In the genomic region with DNA sequence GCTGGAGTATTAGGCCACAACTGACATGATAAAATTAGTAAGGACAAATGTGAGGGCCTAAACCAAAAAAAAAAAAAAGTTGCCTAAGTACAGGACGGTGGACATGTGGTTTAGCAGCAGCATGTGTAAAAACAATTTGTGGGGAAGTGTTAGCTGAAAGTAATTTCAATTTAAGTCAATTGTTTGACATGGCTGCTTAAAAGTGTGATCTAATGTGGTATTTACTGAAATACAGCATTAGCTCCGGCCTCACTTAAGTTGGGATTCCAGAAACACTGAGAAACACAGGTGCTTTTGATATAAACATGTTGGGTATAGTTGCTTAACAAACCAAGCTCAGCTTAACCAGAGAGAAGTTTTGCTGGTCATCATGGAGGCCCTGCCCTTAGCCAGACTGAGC, we compare ENCODE assay signal across 1 cellular context.
TF ChIP-seq lines count a peak whose summit lies in the region.

No MANE protein-coding gene starts in this region.

TF ChIP-seq in WTC11, 78 proteins besides CTCF, POLR2A, EP300 and RAD21 (continued from another document):
- TF ChIP-seq, protein P1, sequence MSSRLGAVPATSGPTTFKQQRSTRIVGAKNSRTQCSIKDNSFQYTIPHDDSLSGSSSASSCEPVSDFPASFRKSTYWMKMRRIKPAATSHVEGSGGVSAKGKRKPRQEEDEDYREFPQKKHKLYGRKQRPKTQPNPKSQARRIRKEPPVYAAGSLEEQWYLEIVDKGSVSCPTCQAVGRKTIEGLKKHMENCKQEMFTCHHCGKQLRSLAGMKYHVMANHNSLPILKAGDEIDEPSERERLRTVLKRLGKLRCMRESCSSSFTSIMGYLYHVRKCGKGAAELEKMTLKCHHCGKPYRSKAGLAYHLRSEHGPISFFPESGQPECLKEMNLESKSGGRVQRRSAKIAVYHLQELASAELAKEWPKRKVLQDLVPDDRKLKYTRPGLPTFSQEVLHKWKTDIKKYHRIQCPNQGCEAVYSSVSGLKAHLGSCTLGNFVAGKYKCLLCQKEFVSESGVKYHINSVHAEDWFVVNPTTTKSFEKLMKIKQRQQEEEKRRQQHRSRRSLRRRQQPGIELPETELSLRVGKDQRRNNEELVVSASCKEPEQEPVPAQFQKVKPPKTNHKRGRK (CRISPR knock-in tag; IDR thresholded peaks at IDR 0.05; ENCODE audit: borderline replicate concordance): no peak
- TF ChIP-seq, protein P2, sequence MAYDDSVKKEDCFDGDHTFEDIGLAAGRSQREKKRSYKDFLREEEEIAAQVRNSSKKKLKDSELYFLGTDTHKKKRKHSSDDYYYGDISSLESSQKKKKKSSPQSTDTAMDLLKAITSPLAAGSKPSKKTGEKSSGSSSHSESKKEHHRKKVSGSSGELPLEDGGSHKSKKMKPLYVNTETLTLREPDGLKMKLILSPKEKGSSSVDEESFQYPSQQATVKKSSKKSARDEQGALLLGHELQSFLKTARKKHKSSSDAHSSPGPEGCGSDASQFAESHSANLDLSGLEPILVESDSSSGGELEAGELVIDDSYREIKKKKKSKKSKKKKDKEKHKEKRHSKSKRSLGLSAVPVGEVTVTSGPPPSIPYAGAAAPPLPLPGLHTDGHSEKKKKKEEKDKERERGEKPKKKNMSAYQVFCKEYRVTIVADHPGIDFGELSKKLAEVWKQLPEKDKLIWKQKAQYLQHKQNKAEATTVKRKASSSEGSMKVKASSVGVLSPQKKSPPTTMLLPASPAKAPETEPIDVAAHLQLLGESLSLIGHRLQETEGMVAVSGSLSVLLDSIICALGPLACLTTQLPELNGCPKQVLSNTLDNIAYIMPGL (CRISPR knock-in tag; IDR thresholded peaks at IDR 0.05): no peak
- TF ChIP-seq SP1 (CRISPR knock-in tag; conservative IDR thresholded peaks at IDR 0.05): no peak
- TF ChIP-seq, protein P3, sequence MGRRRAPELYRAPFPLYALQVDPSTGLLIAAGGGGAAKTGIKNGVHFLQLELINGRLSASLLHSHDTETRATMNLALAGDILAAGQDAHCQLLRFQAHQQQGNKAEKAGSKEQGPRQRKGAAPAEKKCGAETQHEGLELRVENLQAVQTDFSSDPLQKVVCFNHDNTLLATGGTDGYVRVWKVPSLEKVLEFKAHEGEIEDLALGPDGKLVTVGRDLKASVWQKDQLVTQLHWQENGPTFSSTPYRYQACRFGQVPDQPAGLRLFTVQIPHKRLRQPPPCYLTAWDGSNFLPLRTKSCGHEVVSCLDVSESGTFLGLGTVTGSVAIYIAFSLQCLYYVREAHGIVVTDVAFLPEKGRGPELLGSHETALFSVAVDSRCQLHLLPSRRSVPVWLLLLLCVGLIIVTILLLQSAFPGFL (CRISPR knock-in tag; IDR thresholded peaks at IDR 0.05; ENCODE audit: borderline replicate concordance): no peak
- no peak for TF ChIP-seq JUN (CRISPR knock-in tag; IDR thresholded peaks at IDR 0.05)
- TF ChIP-seq, protein P4, sequence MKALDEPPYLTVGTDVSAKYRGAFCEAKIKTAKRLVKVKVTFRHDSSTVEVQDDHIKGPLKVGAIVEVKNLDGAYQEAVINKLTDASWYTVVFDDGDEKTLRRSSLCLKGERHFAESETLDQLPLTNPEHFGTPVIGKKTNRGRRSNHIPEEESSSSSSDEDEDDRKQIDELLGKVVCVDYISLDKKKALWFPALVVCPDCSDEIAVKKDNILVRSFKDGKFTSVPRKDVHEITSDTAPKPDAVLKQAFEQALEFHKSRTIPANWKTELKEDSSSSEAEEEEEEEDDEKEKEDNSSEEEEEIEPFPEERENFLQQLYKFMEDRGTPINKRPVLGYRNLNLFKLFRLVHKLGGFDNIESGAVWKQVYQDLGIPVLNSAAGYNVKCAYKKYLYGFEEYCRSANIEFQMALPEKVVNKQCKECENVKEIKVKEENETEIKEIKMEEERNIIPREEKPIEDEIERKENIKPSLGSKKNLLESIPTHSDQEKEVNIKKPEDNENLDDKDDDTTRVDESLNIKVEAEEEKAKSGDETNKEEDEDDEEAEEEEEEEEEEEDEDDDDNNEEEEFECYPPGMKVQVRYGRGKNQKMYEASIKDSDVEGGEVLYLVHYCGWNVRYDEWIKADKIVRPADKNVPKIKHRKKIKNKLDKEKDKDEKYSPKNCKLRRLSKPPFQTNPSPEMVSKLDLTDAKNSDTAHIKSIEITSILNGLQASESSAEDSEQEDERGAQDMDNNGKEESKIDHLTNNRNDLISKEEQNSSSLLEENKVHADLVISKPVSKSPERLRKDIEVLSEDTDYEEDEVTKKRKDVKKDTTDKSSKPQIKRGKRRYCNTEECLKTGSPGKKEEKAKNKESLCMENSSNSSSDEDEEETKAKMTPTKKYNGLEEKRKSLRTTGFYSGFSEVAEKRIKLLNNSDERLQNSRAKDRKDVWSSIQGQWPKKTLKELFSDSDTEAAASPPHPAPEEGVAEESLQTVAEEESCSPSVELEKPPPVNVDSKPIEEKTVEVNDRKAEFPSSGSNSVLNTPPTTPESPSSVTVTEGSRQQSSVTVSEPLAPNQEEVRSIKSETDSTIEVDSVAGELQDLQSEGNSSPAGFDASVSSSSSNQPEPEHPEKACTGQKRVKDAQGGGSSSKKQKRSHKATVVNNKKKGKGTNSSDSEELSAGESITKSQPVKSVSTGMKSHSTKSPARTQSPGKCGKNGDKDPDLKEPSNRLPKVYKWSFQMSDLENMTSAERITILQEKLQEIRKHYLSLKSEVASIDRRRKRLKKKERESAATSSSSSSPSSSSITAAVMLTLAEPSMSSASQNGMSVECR (CRISPR knock-in tag; IDR thresholded peaks at IDR 0.05; ENCODE audit: borderline replicate concordance): no peak
- TF ChIP-seq, protein P5, sequence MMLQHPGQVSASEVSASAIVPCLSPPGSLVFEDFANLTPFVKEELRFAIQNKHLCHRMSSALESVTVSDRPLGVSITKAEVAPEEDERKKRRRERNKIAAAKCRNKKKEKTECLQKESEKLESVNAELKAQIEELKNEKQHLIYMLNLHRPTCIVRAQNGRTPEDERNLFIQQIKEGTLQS (CRISPR knock-in tag; conservative IDR thresholded peaks at IDR 0.05): no peak
- TF ChIP-seq ZNF138 (CRISPR knock-in tag; conservative IDR thresholded peaks at IDR 0.05): no peak
- TF ChIP-seq, protein P6, sequence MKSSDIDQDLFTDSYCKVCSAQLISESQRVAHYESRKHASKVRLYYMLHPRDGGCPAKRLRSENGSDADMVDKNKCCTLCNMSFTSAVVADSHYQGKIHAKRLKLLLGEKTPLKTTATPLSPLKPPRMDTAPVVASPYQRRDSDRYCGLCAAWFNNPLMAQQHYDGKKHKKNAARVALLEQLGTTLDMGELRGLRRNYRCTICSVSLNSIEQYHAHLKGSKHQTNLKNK (CRISPR knock-in tag; IDR thresholded peaks at IDR 0.05): no peak
- TF ChIP-seq, protein P7, sequence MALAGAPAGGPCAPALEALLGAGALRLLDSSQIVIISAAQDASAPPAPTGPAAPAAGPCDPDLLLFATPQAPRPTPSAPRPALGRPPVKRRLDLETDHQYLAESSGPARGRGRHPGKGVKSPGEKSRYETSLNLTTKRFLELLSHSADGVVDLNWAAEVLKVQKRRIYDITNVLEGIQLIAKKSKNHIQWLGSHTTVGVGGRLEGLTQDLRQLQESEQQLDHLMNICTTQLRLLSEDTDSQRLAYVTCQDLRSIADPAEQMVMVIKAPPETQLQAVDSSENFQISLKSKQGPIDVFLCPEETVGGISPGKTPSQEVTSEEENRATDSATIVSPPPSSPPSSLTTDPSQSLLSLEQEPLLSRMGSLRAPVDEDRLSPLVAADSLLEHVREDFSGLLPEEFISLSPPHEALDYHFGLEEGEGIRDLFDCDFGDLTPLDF (CRISPR knock-in tag; IDR thresholded peaks at IDR 0.05): no peak
- TF ChIP-seq NFATC4 (CRISPR knock-in tag; IDR thresholded peaks at IDR 0.05): no peak
